In the genomic region with DNA sequence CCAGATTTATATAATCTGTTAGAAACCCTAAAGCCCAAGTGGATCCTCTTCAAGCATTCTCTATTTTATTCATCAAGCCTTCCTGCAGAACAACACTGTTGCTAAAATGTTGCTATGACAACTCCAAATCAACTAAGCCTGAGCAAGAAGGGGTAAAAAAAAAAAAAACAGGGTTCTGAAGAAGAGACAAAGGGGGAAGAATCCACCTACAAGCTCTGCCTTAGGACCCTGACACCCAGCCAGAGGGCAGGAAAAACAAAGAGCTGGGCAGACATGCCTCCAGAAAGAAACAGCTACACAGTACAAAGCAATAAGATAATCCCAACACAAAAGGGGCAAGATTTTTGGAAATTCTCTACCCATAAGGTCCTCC, we compare ENCODE assay signal across 8 cellular contexts. TPM values are rescaled to one million over a fixed set of nuclear protein-coding genes. Genes with fewer than 3 reads are reported as not detected.
DNase-seq lines count a peak whose midpoint lies in the region; ATAC-seq, FAIRE-seq and TF ChIP-seq lines count a peak whose summit lies in the region.

No MANE protein-coding gene starts in this region.

- H3K4me3 ChIP-seq in astrocyte of the cerebellum (ENCODE audit: low read depth, low read length) = peak overlapping the region; percentile 90
- peak overlapping the region; percentile 78 to 84 (median 79) for H3K4me3 ChIP-seq in HepG2 (replicated peaks in 1 of 3; ENCODE audit: insufficient read depth in 1 of 3, low read depth in 2 of 3, low read length in 3 of 3)
- peak overlapping the region; percentile 67 to 94 (median 80) for H3K4me3 ChIP-seq in tibial nerve

- POLR2A ChIA-PET in HepG2 (lab: Yijun Ruan, JAX) = interaction anchor here (0.6 to 4.3 kb wide), 9 partner anchors 10 to 784 kb away, joined by 3 to 60 read pairs (median 7); a partner anchor contains a TSS

- peak overlapping the region; percentile 87 for H3K9ac ChIP-seq in HepG2 (ENCODE audit: insufficient read depth, low read depth, low read length)

- no peaks in the 10 kb centered on the region for H3K9me3 ChIP-seq in HepG2 (ENCODE audit: low read length)
- H3K9me3 ChIP-seq in tibial nerve = no peaks in the 10 kb centered on the region

- peak overlapping the region; percentile 94 for H3K27ac ChIP-seq in HepG2 (ENCODE audit: extremely low read length, insufficient read depth, low read length)
- H3K27ac ChIP-seq in tibial nerve = peak overlapping the region; percentile 65 to 95 (median 92)

- H3K27me3 ChIP-seq in HepG2 (ENCODE audit: control insufficient read depth in 1 of 2, insufficient read depth in 2 of 2, low read length in 2 of 2) (no peaks in the 10 kb centered on the region; a peak in 2 of 5 replicates), tibial nerve (no peaks in the 10 kb centered on the region)

- peaks cover 92% of the 10 kb centered on the region for H3K36me3 Mint-ChIP-seq in activated T-cell treated with anti-CD3 and anti-CD28 coated beads, Interleukin-2, amount 50 U/mL, for 24 hours (ENCODE audit: low read depth)

- CTCF ChIA-PET in HepG2 (lab: Yijun Ruan, JAX; ENCODE audit: low intra/inter-chr PET ratio, low total read pairs) = no interaction called here

- no peaks in the 10 kb centered on the region for H3K27me3 Mint-ChIP-seq in activated T-cell treated with anti-CD3 and anti-CD28 coated beads, Interleukin-2, amount 50 U/mL, for 24 hours

- no peak overlapping the region for H2AFZ ChIP-seq in HepG2 (ENCODE audit: low read length)

- H3K36me3 ChIP-seq in HepG2 (replicated peaks in 1 of 2; ENCODE audit: control insufficient read depth in 1 of 2, insufficient read depth in 2 of 2, low read length in 2 of 2) (peaks cover 10 to 35% of the 10 kb centered on the region in 2 experiments), tibial nerve (peaks cover 9 to 59% (median 21%) of the 10 kb centered on the region in 3 donors)

- no peak for TF ChIP-seq CTCF in astrocyte of the cerebellum (IDR thresholded peaks at IDR 0.05; ENCODE audit: low read depth, low read length, missing control alignments)
- TF ChIP-seq CTCF in HepG2 (CRISPR knock-in tag; IDR thresholded peaks at IDR 0.05) = no peak
- TF ChIP-seq CTCF in tibial nerve (IDR thresholded peaks at IDR 0.05) = no peak

- FAIRE-seq in HepG2 (lab: Jason Lieb, UNC) = no peak

- peak overlapping the region; percentile 98 for H3K27ac Mint-ChIP-seq in activated T-cell treated with anti-CD3 and anti-CD28 coated beads, Interleukin-2, amount 50 U/mL, for 24 hours

- no peak for TF ChIP-seq RAD21 in HepG2 (CRISPR knock-in tag; IDR thresholded peaks at IDR 0.05)

- in situ Hi-C loops in astrocyte of the cerebellum (cut with HindIII; ENCODE audit: low sequenced_read_pairs) = loop anchor here (10.0 kb wide), 1 partner anchor 100 kb away; no protein-coding TSS in a partner anchor
- in situ Hi-C loops in HepG2 (cut with HindIII; ENCODE audit: extremely low pct_ligation_motif_present, low pct_unique_long_range_greater_than_20kb) = no loop called here

- no peak for ATAC-seq in HepG2

- H3K4me1 ChIP-seq in HepG2 (ENCODE audit: insufficient read depth, low read length) (peaks cover 18% of the 10 kb centered on the region), tibial nerve (peaks cover 0 to 25% (median 12%) of the 10 kb centered on the region in 4 donors)

- no peak for TF ChIP-seq POLR2A in HepG2 (IDR thresholded peaks at IDR 0.05; ENCODE audit: insufficient read depth in 1 of 2, low read depth in 2 of 2, low read length in 2 of 2)
- TF ChIP-seq POLR2A in tibial nerve (IDR thresholded peaks at IDR 0.05) = no peak

- no peaks in the 10 kb centered on the region for H4K20me1 ChIP-seq in HepG2 (ENCODE audit: insufficient read depth, low read length)

- no peaks in the 10 kb centered on the region for H3K9me3 Mint-ChIP-seq in activated T-cell treated with anti-CD3 and anti-CD28 coated beads, Interleukin-2, amount 50 U/mL, for 24 hours

- peak overlapping the region; percentile 85 for H3K4me2 ChIP-seq in HepG2 (ENCODE audit: low read depth, low read length)

- no TSS peak for BruUV-seq in HepG2 (replicated peaks; lab: Mats Ljungman, UMichigan)

- no peak for DNase-seq in activated T-cell treated with anti-CD3 and anti-CD28 coated beads, Interleukin-2, amount 50 U/mL, for 24 hours
- DNase-seq in activated T-cell treated with anti-CD3 and anti-CD28 coated beads for 4 hours (no peak), astrocyte of the cerebellum (ENCODE audit: low read depth) (no peak), HepG2 (ENCODE audit: low spot score) (no peak), tibial nerve (ENCODE audit: low spot score in 2 of 2) (no peak), GOT3 (lab: John Stamatoyannopoulos, UW) (no peak), OCI-M2 (lab: John Stamatoyannopoulos, UW; ENCODE audit: unreplicated experiment) (no peak), DMS79 treated with DMSO at 0.1 percent for 48 hours (lab: John Stamatoyannopoulos, UW) (no peak)

- no peak for TF ChIP-seq EP300 in HepG2 (IDR thresholded peaks at IDR 0.05; ENCODE audit: low read depth in 2 of 2, low read length in 2 of 2)
- TF ChIP-seq EP300 in HepG2 (CRISPR knock-in tag; IDR thresholded peaks at IDR 0.05; ENCODE audit: borderline replicate concordance) = no peak
- TF ChIP-seq EP300 in tibial nerve (IDR thresholded peaks at IDR 0.05) = no peak

- intact Hi-C loops in HepG2 (cut with micrococcal nuclease; ENCODE audit: unreplicated experiment) = loop anchor here (2.0 kb wide), 1 partner anchor 48 kb away; no protein-coding TSS in a partner anchor

- peaks cover 46% of the 10 kb centered on the region for H3K4me1 Mint-ChIP-seq in activated T-cell treated with anti-CD3 and anti-CD28 coated beads, Interleukin-2, amount 50 U/mL, for 24 hours (ENCODE audit: low read depth)

- peaks cover 13% of the 10 kb centered on the region for H3K79me2 ChIP-seq in HepG2 (ENCODE audit: insufficient read depth, low read length)

- peak overlapping the region; percentile 88 for H3K4me3 Mint-ChIP-seq in activated T-cell treated with anti-CD3 and anti-CD28 coated beads, Interleukin-2, amount 50 U/mL, for 24 hours

RNA-seq across cellular contexts. Expression of a gene that starts 1.3 kb away (rescaled TPM):
- total RNA-seq in HepG2 (2016; rRNA removed; fragmentation: Illumina TruSeq; extraction: Trizol) (32.2 and 39.4 TPM in 2 replicates), tibial nerve (10 to 100 TPM; 59.4 to 66.1 (median 62.9) TPM)
- 10.2 and 10.9 TPM in 2 replicates for total RNA-seq in HepG2 (2016; cell fraction: cytosol; rRNA removed; fragmentation: Illumina TruSeq; extraction: Trizol; ENCODE audit: low read depth)
- total RNA-seq in HepG2 (2016; cell fraction: insoluble cytoplasmic fraction; rRNA removed; fragmentation: Illumina TruSeq; extraction: Trizol) = 35.2 and 38.6 TPM in 2 replicates
- total RNA-seq in HepG2 (2016; cell fraction: membrane; rRNA removed; fragmentation: Illumina TruSeq; extraction: Trizol) = 21.9 and 22.5 TPM in 2 replicates
- total RNA-seq in HepG2 (2016; cell fraction: nucleus; rRNA removed; fragmentation: Illumina TruSeq; extraction: Trizol) = 36.9 and 43.8 TPM in 2 replicates
- polyA plus RNA-seq in HepG2 (2011; rRNA removed) = 26.9 and 40.0 TPM in 2 replicates
- polyA plus RNA-seq in HepG2 (2011; cell fraction: cytosol; rRNA removed) = 13.4 and 14.2 TPM in 2 replicates
- 155 and 169 TPM in 2 replicates for polyA plus RNA-seq in HepG2 (2011; cell fraction: nucleus; rRNA removed)
- polyA plus RNA-seq in HepG2 (2012) = 15.0 and 18.0 TPM in 2 replicates
- 5.6 and 6.8 TPM in 2 replicates for polyA plus RNA-seq in HepG2 (2016; cell fraction: cytosol; fragmentation: Illumina TruSeq; extraction: Trizol; ENCODE audit: low read depth)
- polyA plus RNA-seq in HepG2 (2016; cell fraction: insoluble cytoplasmic fraction; fragmentation: Illumina TruSeq; extraction: Trizol; ENCODE audit: low read depth) = 25.5 and 27.5 TPM in 2 replicates
- 12.4 and 13.2 TPM in 2 replicates for polyA plus RNA-seq in HepG2 (2016; cell fraction: membrane; fragmentation: Illumina TruSeq; extraction: Trizol; ENCODE audit: low read depth)
- polyA plus RNA-seq in HepG2 (2016; cell fraction: nucleus; fragmentation: Illumina TruSeq; extraction: Trizol; ENCODE audit: insufficient read depth, low read depth) = 90.2 and 94.9 TPM in 2 replicates
- 71.6 and 214 TPM in 2 replicates for polyA minus RNA-seq in HepG2 (2011; rRNA and poly(A)+ RNA removed; ENCODE audit: low replicate concordance)
- 13.4 and 14.8 TPM in 2 replicates for polyA minus RNA-seq in HepG2 (2011; cell fraction: cytosol; rRNA and poly(A)+ RNA removed)
- polyA minus RNA-seq in HepG2 (2011; cell fraction: nucleus; rRNA and poly(A)+ RNA removed) = 21.8 and 24.0 TPM in 2 replicates

RNA-seq across cellular contexts. Expression of a gene that starts 5.8 kb away (rescaled TPM):
- total RNA-seq in HepG2 (2016; rRNA removed; fragmentation: Illumina TruSeq; extraction: Trizol) (0.31 TPM in 1 of 2 replicates, not detected in the other), tibial nerve (10 to 100 TPM; 15.7 to 46.9 (median 37.4) TPM)
- not detected in 2 replicates for total RNA-seq in HepG2 (2016; cell fraction: cytosol; rRNA removed; fragmentation: Illumina TruSeq; extraction: Trizol; ENCODE audit: low read depth)
- 0.22 TPM in 1 of 2 replicates, not detected in the other for total RNA-seq in HepG2 (2016; cell fraction: insoluble cytoplasmic fraction; rRNA removed; fragmentation: Illumina TruSeq; extraction: Trizol)
- not detected in 2 replicates for total RNA-seq in HepG2 (2016; cell fraction: membrane; rRNA removed; fragmentation: Illumina TruSeq; extraction: Trizol)
- 0.99 TPM in 1 of 2 replicates, not detected in the other for total RNA-seq in HepG2 (2016; cell fraction: nucleus; rRNA removed; fragmentation: Illumina TruSeq; extraction: Trizol)
- 0.15 TPM in 1 of 2 replicates, not detected in the other for polyA plus RNA-seq in HepG2 (2011; rRNA removed)
- not detected in 2 replicates for polyA plus RNA-seq in HepG2 (2011; cell fraction: cytosol; rRNA removed)
- 0.55 and 0.79 TPM in 2 replicates for polyA plus RNA-seq in HepG2 (2011; cell fraction: nucleus; rRNA removed)
- not detected in 2 replicates for polyA plus RNA-seq in HepG2 (2012)
- polyA plus RNA-seq in HepG2 (2016; cell fraction: cytosol; fragmentation: Illumina TruSeq; extraction: Trizol; ENCODE audit: low read depth) = not detected in 2 replicates
- not detected in 2 replicates for polyA plus RNA-seq in HepG2 (2016; cell fraction: insoluble cytoplasmic fraction; fragmentation: Illumina TruSeq; extraction: Trizol; ENCODE audit: low read depth)
- polyA plus RNA-seq in HepG2 (2016; cell fraction: membrane; fragmentation: Illumina TruSeq; extraction: Trizol; ENCODE audit: low read depth) = not detected in 2 replicates
- not detected in 2 replicates for polyA plus RNA-seq in HepG2 (2016; cell fraction: nucleus; fragmentation: Illumina TruSeq; extraction: Trizol; ENCODE audit: insufficient read depth, low read depth)
- 0.28 and 1.2 TPM in 2 replicates for polyA minus RNA-seq in HepG2 (2011; rRNA and poly(A)+ RNA removed; ENCODE audit: low replicate concordance)
- not detected in 2 replicates for polyA minus RNA-seq in HepG2 (2011; cell fraction: cytosol; rRNA and poly(A)+ RNA removed)
- 0.87 and 1.2 TPM in 2 replicates for polyA minus RNA-seq in HepG2 (2011; cell fraction: nucleus; rRNA and poly(A)+ RNA removed)

RNA-seq across cellular contexts. Expression of a gene that starts 23.6 kb away (rescaled TPM):
- total RNA-seq in HepG2 (2016; rRNA removed; fragmentation: Illumina TruSeq; extraction: Trizol) (41.4 and 95.8 TPM in 2 replicates), tibial nerve (10 to 100 TPM in 3 of 4 donors, 1 to 10 TPM in 1; 6.9 to 23.1 (median 14.9) TPM)
- total RNA-seq in HepG2 (2016; cell fraction: cytosol; rRNA removed; fragmentation: Illumina TruSeq; extraction: Trizol; ENCODE audit: low read depth) = 4.5 and 5.4 TPM in 2 replicates
- 42.0 and 91.4 TPM in 2 replicates for total RNA-seq in HepG2 (2016; cell fraction: insoluble cytoplasmic fraction; rRNA removed; fragmentation: Illumina TruSeq; extraction: Trizol)
- total RNA-seq in HepG2 (2016; cell fraction: membrane; rRNA removed; fragmentation: Illumina TruSeq; extraction: Trizol) = 13.3 and 15.6 TPM in 2 replicates
- total RNA-seq in HepG2 (2016; cell fraction: nucleus; rRNA removed; fragmentation: Illumina TruSeq; extraction: Trizol) = 73.4 and 78.1 TPM in 2 replicates
- 105 and 145 TPM in 2 replicates for polyA plus RNA-seq in HepG2 (2011; rRNA removed)
- polyA plus RNA-seq in HepG2 (2011; cell fraction: cytosol; rRNA removed) = 97.9 and 106 TPM in 2 replicates
- polyA plus RNA-seq in HepG2 (2011; cell fraction: nucleus; rRNA removed) = 65.0 and 70.1 TPM in 2 replicates
- 48.5 and 60.7 TPM in 2 replicates for polyA plus RNA-seq in HepG2 (2012)
- polyA plus RNA-seq in HepG2 (2016; cell fraction: cytosol; fragmentation: Illumina TruSeq; extraction: Trizol; ENCODE audit: low read depth) = 4.5 and 4.7 TPM in 2 replicates
- 24.5 and 27.5 TPM in 2 replicates for polyA plus RNA-seq in HepG2 (2016; cell fraction: insoluble cytoplasmic fraction; fragmentation: Illumina TruSeq; extraction: Trizol; ENCODE audit: low read depth)
- polyA plus RNA-seq in HepG2 (2016; cell fraction: membrane; fragmentation: Illumina TruSeq; extraction: Trizol; ENCODE audit: low read depth) = 8.6 and 9.1 TPM in 2 replicates
- 69.9 and 80.4 TPM in 2 replicates for polyA plus RNA-seq in HepG2 (2016; cell fraction: nucleus; fragmentation: Illumina TruSeq; extraction: Trizol; ENCODE audit: insufficient read depth, low read depth)
- polyA minus RNA-seq in HepG2 (2011; rRNA and poly(A)+ RNA removed; ENCODE audit: low replicate concordance) = 95.1 and 327 TPM in 2 replicates
- 74.7 and 90.1 TPM in 2 replicates for polyA minus RNA-seq in HepG2 (2011; cell fraction: cytosol; rRNA and poly(A)+ RNA removed)
- polyA minus RNA-seq in HepG2 (2011; cell fraction: nucleus; rRNA and poly(A)+ RNA removed) = 27.6 and 39.4 TPM in 2 replicates

RNA-seq across cellular contexts. Expression of a gene that starts 25.2 kb away (rescaled TPM):
- 0.20 TPM in 1 of 2 replicates, not detected in the other for total RNA-seq in HepG2 (2016; rRNA removed; fragmentation: Illumina TruSeq; extraction: Trizol)
- total RNA-seq in HepG2 (2016; cell fraction: cytosol; rRNA removed; fragmentation: Illumina TruSeq; extraction: Trizol; ENCODE audit: low read depth) = not detected in 2 replicates
- 0.07 and 0.37 TPM in 2 replicates for total RNA-seq in HepG2 (2016; cell fraction: insoluble cytoplasmic fraction; rRNA removed; fragmentation: Illumina TruSeq; extraction: Trizol)
- total RNA-seq in HepG2 (2016; cell fraction: membrane; rRNA removed; fragmentation: Illumina TruSeq; extraction: Trizol) = not detected in 2 replicates
- total RNA-seq in HepG2 (2016; cell fraction: nucleus; rRNA removed; fragmentation: Illumina TruSeq; extraction: Trizol) = 0.16 and 0.34 TPM in 2 replicates
- 0.13 and 0.17 TPM in 2 replicates for polyA plus RNA-seq in HepG2 (2011; rRNA removed)
- 0.04 and 0.05 TPM in 2 replicates for polyA plus RNA-seq in HepG2 (2011; cell fraction: cytosol; rRNA removed)
- 0.61 and 0.68 TPM in 2 replicates for polyA plus RNA-seq in HepG2 (2011; cell fraction: nucleus; rRNA removed)
- 0.16 and 0.21 TPM in 2 replicates for polyA plus RNA-seq in HepG2 (2012)
- 0.03 TPM in 1 of 2 replicates, not detected in the other for polyA plus RNA-seq in HepG2 (2016; cell fraction: cytosol; fragmentation: Illumina TruSeq; extraction: Trizol; ENCODE audit: low read depth)
- polyA plus RNA-seq in HepG2 (2016; cell fraction: insoluble cytoplasmic fraction; fragmentation: Illumina TruSeq; extraction: Trizol; ENCODE audit: low read depth) = 0.07 and 0.09 TPM in 2 replicates
- 0.03 and 0.05 TPM in 2 replicates for polyA plus RNA-seq in HepG2 (2016; cell fraction: membrane; fragmentation: Illumina TruSeq; extraction: Trizol; ENCODE audit: low read depth)
- 0.46 and 0.75 TPM in 2 replicates for polyA plus RNA-seq in HepG2 (2016; cell fraction: nucleus; fragmentation: Illumina TruSeq; extraction: Trizol; ENCODE audit: insufficient read depth, low read depth)
- 0.02 and 0.09 TPM in 2 replicates for polyA minus RNA-seq in HepG2 (2011; rRNA and poly(A)+ RNA removed; ENCODE audit: low replicate concordance)
- not detected in 2 replicates for polyA minus RNA-seq in HepG2 (2011; cell fraction: cytosol; rRNA and poly(A)+ RNA removed)
- polyA minus RNA-seq in HepG2 (2011; cell fraction: nucleus; rRNA and poly(A)+ RNA removed) = 0.13 and 1.2 TPM in 2 replicates
- total RNA-seq in tibial nerve = 10 to 100 TPM in 2 of 4 donors, 1 to 10 TPM in 2; 6.1 to 14.1 (median 10.2) TPM

RNA-seq across cellular contexts. Expression of a gene that starts 44.8 kb away (rescaled TPM):
- total RNA-seq in HepG2 (2016; rRNA removed; fragmentation: Illumina TruSeq; extraction: Trizol) (12.3 and 12.4 TPM in 2 replicates), tibial nerve (not detected)
- total RNA-seq in HepG2 (2016; cell fraction: cytosol; rRNA removed; fragmentation: Illumina TruSeq; extraction: Trizol; ENCODE audit: low read depth) = 5.2 and 6.1 TPM in 2 replicates
- total RNA-seq in HepG2 (2016; cell fraction: insoluble cytoplasmic fraction; rRNA removed; fragmentation: Illumina TruSeq; extraction: Trizol) = 11.2 and 11.6 TPM in 2 replicates
- 16.6 and 17.2 TPM in 2 replicates for total RNA-seq in HepG2 (2016; cell fraction: membrane; rRNA removed; fragmentation: Illumina TruSeq; extraction: Trizol)
- 7.8 and 11.8 TPM in 2 replicates for total RNA-seq in HepG2 (2016; cell fraction: nucleus; rRNA removed; fragmentation: Illumina TruSeq; extraction: Trizol)
- 5.9 and 9.2 TPM in 2 replicates for polyA plus RNA-seq in HepG2 (2011; rRNA removed)
- 7.8 and 14.6 TPM in 2 replicates for polyA plus RNA-seq in HepG2 (2011; cell fraction: cytosol; rRNA removed)
- polyA plus RNA-seq in HepG2 (2011; cell fraction: nucleus; rRNA removed) = 5.3 and 7.3 TPM in 2 replicates
- 4.5 and 7.4 TPM in 2 replicates for polyA plus RNA-seq in HepG2 (2012)
- 3.2 and 3.6 TPM in 2 replicates for polyA plus RNA-seq in HepG2 (2016; cell fraction: cytosol; fragmentation: Illumina TruSeq; extraction: Trizol; ENCODE audit: low read depth)
- polyA plus RNA-seq in HepG2 (2016; cell fraction: insoluble cytoplasmic fraction; fragmentation: Illumina TruSeq; extraction: Trizol; ENCODE audit: low read depth) = 8.1 and 8.9 TPM in 2 replicates
- polyA plus RNA-seq in HepG2 (2016; cell fraction: membrane; fragmentation: Illumina TruSeq; extraction: Trizol; ENCODE audit: low read depth) = 8.1 and 9.9 TPM in 2 replicates
- 10.0 and 12.0 TPM in 2 replicates for polyA plus RNA-seq in HepG2 (2016; cell fraction: nucleus; fragmentation: Illumina TruSeq; extraction: Trizol; ENCODE audit: insufficient read depth, low read depth)
- 0.30 and 21.8 TPM in 2 replicates for polyA minus RNA-seq in HepG2 (2011; rRNA and poly(A)+ RNA removed; ENCODE audit: low replicate concordance)
- polyA minus RNA-seq in HepG2 (2011; cell fraction: cytosol; rRNA and poly(A)+ RNA removed) = 1.8 and 6.0 TPM in 2 replicates
- 5.8 and 10.3 TPM in 2 replicates for polyA minus RNA-seq in HepG2 (2011; cell fraction: nucleus; rRNA and poly(A)+ RNA removed)

Comparison
In these comparisons a context has a peak if more than half of its experiments do, and no peak if none do; other contexts are left out.
1. RNA of a gene that starts 5.8 kb away (total RNA-seq): 15.7 to 46.9 TPM in tibial nerve; 0.22 to 0.99 TPM in HepG2; every median in the first group is over 4 times any median in the second.
2. Peak in every context shown above with its lines, with median percentiles within 50 percentile points of each other: H3K4me3 ChIP-seq.